30 cellular contexts compared by ENCODE assay signal in genomic region chrX:153423652-153424051, GRCh38. TPM values are rescaled to one million over a fixed set of nuclear protein-coding genes. Genes with fewer than 3 reads are reported as not detected.
DNase-seq lines count a peak whose midpoint lies in the region; ATAC-seq and TF ChIP-seq lines count a peak whose summit lies in the region.
"Had no signal": no experiment of that assay in that cellular context is flagged by ENCODE, and none has a peak within 500 bp of the region (broad histone marks: within the 10 kb centered on the region; RNA-seq: fewer than 3 reads in every experiment).

No MANE protein-coding gene starts in this region.

- H3K4me3 ChIP-seq in AG10803 (ENCODE audit: low read length) = no peak overlapping the region
- H3K4me3 ChIP-seq in SK-N-MC = no peak overlapping the region
- no peak overlapping the region for H3K4me3 ChIP-seq in fibroblast of villous mesenchyme (ENCODE audit: low read depth, low read length)
- H3K4me3 ChIP-seq in right lobe of liver = no peak overlapping the region
- H3K4me3 ChIP-seq: ascending aorta, cardiac muscle cell, coronary artery, GM23338, heart right ventricle, mucosa of descending colon, smooth muscle cell had no signal

- no peak for TF ChIP-seq CTCF in AG10803 (conservative IDR thresholded peaks at IDR 0.05; ENCODE audit: low read length)
- no peak for TF ChIP-seq CTCF in fibroblast of villous mesenchyme (IDR thresholded peaks at IDR 0.05; ENCODE audit: insufficient read depth, low read depth, low read length)
- TF ChIP-seq CTCF in right lobe of liver (IDR thresholded peaks at IDR 0.05) = no peak

- H3K9ac ChIP-seq in SK-N-MC (ENCODE audit: insufficient read length) = no peak overlapping the region

- H3K4me1 ChIP-seq in right lobe of liver = no peaks in the 10 kb centered on the region
- H3K4me1 ChIP-seq: ascending aorta, BE2C, foreskin keratinocyte, heart right ventricle had no signal

- ATAC-seq in right lobe of liver (peak; percentile 34 to 82 (median 58)), HG02588 (IDR thresholded peaks at IDR 0.05; ENCODE audit: unreplicated experiment) (no peak)
- ATAC-seq: activated CD8-positive, alpha-beta T cell treated with anti-CD3 and anti-CD28 coated beads for 36 hours; activated T-helper 17 cell treated with anti-CD3 and anti-CD28 coated beads, Interleukin-2, amount 50 U/mL, for 72 hours; foreskin keratinocyte; GM23338; mucosa of descending colon had no signal

- no peaks in the 10 kb centered on the region for H3K27me3 ChIP-seq in right lobe of liver
- H3K27me3 ChIP-seq: ascending aorta, BE2C, cardiac muscle cell, foreskin keratinocyte had no signal

- peaks cover 3% of the 10 kb centered on the region; the same call in 1 of the 2 replicates for H3K36me3 ChIP-seq in SK-N-MC (ENCODE audit: insufficient read depth, low read length)
- H3K36me3 ChIP-seq in right lobe of liver = no peaks in the 10 kb centered on the region
- H3K36me3 ChIP-seq: ascending aorta, BE2C, cardiac muscle cell, heart right ventricle had no signal

- H3K9me3 ChIP-seq in SK-N-MC (ENCODE audit: low read depth, low read length) (no peaks in the 10 kb centered on the region), right lobe of liver (no peaks in the 10 kb centered on the region)
- H3K9me3 ChIP-seq: ascending aorta, BE2C, heart right ventricle, mucosa of descending colon had no signal

- WGBS in right lobe of liver (ENCODE audit: insufficient coverage, low coverage, low lambda C conversion rate, missing lambda C conversion rate) = 52% methylated on average over 8 of the region's 8 CpGs

- H3K27ac ChIP-seq in SK-N-MC (peak overlapping the region; percentile 83), right lobe of liver (no peak overlapping the region)
- H3K27ac ChIP-seq: ascending aorta, coronary artery, foreskin keratinocyte, heart right ventricle had no signal

- intact Hi-C loops in right lobe of liver (cut with DNase I) = no loop called here

- peak; percentile 12 for DNase-seq in AG10803 (ENCODE audit: low read depth)
- DNase-seq in SK-N-MC (ENCODE audit: low read depth, low spot score) = no peak
- peak; percentile 18 for DNase-seq in fibroblast of villous mesenchyme (ENCODE audit: low read depth)
- DNase-seq in right lobe of liver = peak; percentile 51 to 77 (median 71)
- DNase-seq in globus pallidus (ENCODE audit: low spot score) = no peak
- DNase-seq in Kasumi-1 (lab: John Stamatoyannopoulos, UW) = no peak
- no peak for DNase-seq in NCI-H2196 treated with DMSO at 0.1 percent for 48 hours (lab: John Stamatoyannopoulos, UW; ENCODE audit: unreplicated experiment)
- DNase-seq: activated CD8-positive, alpha-beta T cell treated with anti-CD3 and anti-CD28 coated beads for 36 hours; BE2C; DMS153; foreskin keratinocyte; mucosa of descending colon; NCI-H1092 treated with DMSO at 0.1 percent for 48 hours; NCI-H187 treated with DMSO at 0.1 percent for 48 hours; NCI-H524 treated with DMSO at 0.1 percent for 48 hours; NK-92 treated with Interleukin-12 subunit alpha and Interleukin-12 subunit beta, amount 100 ng/mL, for 24 hours; stimulated activated CD4-positive, alpha-beta T cell treated with anti-CD3 and anti-CD28 coated beads, Interleukin-1b, Interleukin-23, amount 100 ng/mL, for 48 hours had no signal

- no peak for TF ChIP-seq POLR2A in right lobe of liver (IDR thresholded peaks at IDR 0.05)

RNA-seq across cellular contexts. Expression of gene ZFP92, which starts 12.4 kb away (rescaled TPM):
- total RNA-seq in fibroblast of villous mesenchyme (0.32 and 0.43 TPM in 2 replicates), right lobe of liver (1 to 10 TPM in 1 of 6 experiments, under 1 TPM in 5; 0.31 to 1.4 (median 0.41) TPM)

RNA-seq across cellular contexts. Expression of gene TREX2, which starts 22.2 kb away (rescaled TPM):
- total RNA-seq in fibroblast of villous mesenchyme (1.9 and 3.0 TPM in 2 replicates), right lobe of liver (under 1 TPM in 4 of 6 experiments, not detected in 2; 0.18 to 0.46 (median 0.23) TPM)

RNA-seq across cellular contexts. Expression of gene PNMA6E, which starts 22.5 kb away (rescaled TPM):
- total RNA-seq in fibroblast of villous mesenchyme = not detected in 2 replicates
- not detected for total RNA-seq in right lobe of liver
- total RNA-seq: A673; activated CD8-positive, alpha-beta T cell treated with anti-CD3 and anti-CD28 coated beads for 36 hours; activated T-helper 17 cell treated with anti-CD3 and anti-CD28 coated beads, Interleukin-2, amount 50 U/mL, for 72 hours; ascending aorta; foreskin keratinocyte; GM23338; heart right ventricle; kidney; lung microvascular endothelial cell; mucosa of descending colon; osteocyte; smooth muscle cell; T-helper 2 cell treated with Interferon-gamma antibody and Interleukin-4, amounts not matched to agents 100 ng/mL and 5 ng/mL, for 36 hours had no signal

RNA-seq across cellular contexts. Expression of gene HAUS7, which starts 46.7 kb away (rescaled TPM):
- 10.8 and 16.8 TPM in 2 replicates for total RNA-seq in fibroblast of villous mesenchyme
- 10 to 100 TPM in 1 of 6 experiments, 1 to 10 TPM in 5; 5.6 to 14.9 (median 8.8) TPM for total RNA-seq in right lobe of liver

Comparison
In these comparisons a context has a peak if more than half of its experiments do, and no peak if none do; other contexts are left out.
1. DNase-seq: peak in AG10803 (single experiment), fibroblast of villous mesenchyme (single experiment) and right lobe of liver (3 of 3); none in SK-N-MC (single experiment), globus pallidus (single experiment), Kasumi-1 (0 of 2) and NCI-H2196 treated with DMSO at 0.1 percent for 48 hours (single experiment).